25 cellular contexts compared by ENCODE assay signal in the genomic region with DNA sequence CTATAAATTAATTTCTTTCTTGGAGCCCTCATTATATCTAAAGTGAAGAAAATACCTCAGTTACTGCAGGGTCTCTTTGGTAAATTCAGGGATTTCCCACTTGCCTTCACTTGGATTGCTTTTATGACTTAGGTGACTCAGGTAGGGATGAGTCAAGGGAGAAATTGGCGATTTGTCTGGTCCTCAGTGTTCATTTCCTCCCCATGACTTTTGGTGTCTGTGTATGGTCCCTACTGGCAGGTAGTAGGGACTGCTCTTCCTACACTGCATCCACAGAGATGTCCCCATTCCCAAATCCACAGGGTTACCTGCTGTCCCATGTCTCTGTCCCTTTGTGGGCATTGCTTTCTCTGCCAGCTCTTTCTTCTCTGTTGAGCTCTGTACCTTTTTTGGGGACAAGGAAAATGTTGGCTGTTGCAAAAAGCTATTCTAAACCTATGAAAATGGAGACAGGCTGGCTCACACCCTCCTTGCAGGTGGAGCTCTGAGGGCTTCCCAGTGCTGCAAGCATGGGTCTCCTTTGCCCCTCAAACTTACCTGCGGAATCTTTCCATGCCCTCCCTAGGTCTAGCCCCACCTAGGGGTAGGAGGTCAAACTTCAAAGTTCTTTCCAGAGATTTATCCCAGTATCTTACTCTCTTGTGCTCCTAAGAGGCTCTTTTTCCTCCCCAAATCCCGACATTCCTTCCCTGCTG.
DNase-seq lines count a peak whose midpoint lies in the region; ATAC-seq and TF ChIP-seq lines count a peak whose summit lies in the region.
"Had no signal": no experiment of that assay in that cellular context is flagged by ENCODE, and none has a peak within 500 bp of the region (broad histone marks: within the 10 kb centered on the region; RNA-seq: fewer than 3 reads in every experiment).

No MANE protein-coding gene starts in this region.

- H3K36me3 Mint-ChIP-seq in activated T-helper 17 cell treated with anti-CD3 and anti-CD28 coated beads, Interleukin-2, amount 50 U/mL, for 72 hours (ENCODE audit: low read depth), result no peaks in the 10 kb centered on the region
- no peaks in the 10 kb centered on the region for H3K36me3 Mint-ChIP-seq in mesothelial cell of epicardium
- H3K36me3 Mint-ChIP-seq: activated naive CD8-positive, alpha-beta T cell; WTC11 had no signal

- TF ChIP-seq EP300 in SK-N-SH (IDR thresholded peaks at IDR 0.05; ENCODE audit: borderline replicate concordance in 1 of 2, low read depth in 1 of 2, low read length in 1 of 2), result no peak

- H3K27me3 ChIP-seq in SK-N-SH (ENCODE audit: insufficient read depth), result no peaks in the 10 kb centered on the region
- H3K27me3 ChIP-seq: BLaER1 had no signal

- POLR2A ChIA-PET in SK-N-SH (lab: Yijun Ruan, JAX), result no interaction called here

- ATAC-seq in SK-N-SH treated with all-trans-retinoic acid at 6 μM for 48 hours, result no peak
- peak; percentile 70 for ATAC-seq in activated T-helper 17 cell treated with anti-CD3 and anti-CD28 coated beads, Interleukin-2, amount 50 U/mL, for 72 hours (replicated peaks)
- ATAC-seq in GM21390 (IDR thresholded peaks at IDR 0.05; ENCODE audit: unreplicated experiment), result no peak
- ATAC-seq: effector memory CD8-positive, alpha-beta T cell; T-helper 17 cell; WTC11 had no signal

- peaks cover 0 to 12% of the 10 kb centered on the region in 2 experiments; a peak in 1 of 4 replicates for H3K4me1 ChIP-seq in SK-N-SH (ENCODE audit: control insufficient read depth in 1 of 2, insufficient read depth in 2 of 2, low read depth in 1 of 2, low read length in 1 of 2)
- H3K4me1 ChIP-seq: BLaER1 had no signal

- 32% methylated on average over 3 of the region's 3 CpGs for WGBS in SK-N-SH (ENCODE audit: low lambda C conversion rate)

- H3K36me3 ChIP-seq in SK-N-SH (replicated peaks in 1 of 2; ENCODE audit: control insufficient read depth in 1 of 2, insufficient read depth in 2 of 2, low read length in 1 of 2), result no peaks in the 10 kb centered on the region
- H3K36me3 ChIP-seq: BLaER1 had no signal

- H3K9me3 ChIP-seq in SK-N-SH, result no peaks in the 10 kb centered on the region
- H3K9me3 ChIP-seq: BLaER1 had no signal

- H3K4me3 ChIP-seq in SK-N-SH (ENCODE audit: low read depth in 2 of 2, low read length in 1 of 2), result no peak overlapping the region
- H3K4me3 ChIP-seq in HFF-Myc (replicated peaks; ENCODE audit: low read depth, low read length), result no peak overlapping the region
- H3K4me3 ChIP-seq: BLaER1, lung, skin epidermis had no signal

- no peak overlapping the region for H3K4me3 Mint-ChIP-seq in activated T-helper 17 cell treated with anti-CD3 and anti-CD28 coated beads, Interleukin-2, amount 50 U/mL, for 72 hours
- H3K4me3 Mint-ChIP-seq in mesothelial cell of epicardium, result no peak overlapping the region
- H3K4me3 Mint-ChIP-seq: activated CD4-positive, alpha-beta memory T cell treated with anti-CD3 and anti-CD28 coated beads, Interleukin-2, amount 10 ng/mL, durations not matched to agents 7 days and 5 days; activated naive CD8-positive, alpha-beta T cell; effector memory CD8-positive, alpha-beta T cell; naive B cell; stimulated activated naive CD8-positive, alpha-beta T cell treated with anti-CD3 and anti-CD28 coated beads, Interleukin-15, Interleukin-2, amounts not matched to agents 100 ng/mL and 50 ng/mL, for 24 hours; T-helper 17 cell; WTC11 had no signal

- TF ChIP-seq RAD21 in SK-N-SH (IDR thresholded peaks at IDR 0.05; ENCODE audit: low read length), result no peak

- DNase-seq in SK-N-SH (no peak), HFF-Myc (ENCODE audit: extremely low read depth, low read depth) (no peak), mesothelial cell of epicardium (ENCODE audit: low spot score in 2 of 2, unreplicated experiment in 2 of 2) (no peak), caudate nucleus (lab: John Stamatoyannopoulos, UW) (no peak), MV-4-11 (lab: John Stamatoyannopoulos, UW) (no peak)
- DNase-seq: activated CD4-positive, alpha-beta memory T cell treated with anti-CD3 and anti-CD28 coated beads, Interleukin-2, amount 10 ng/mL, durations not matched to agents 7 days and 5 days; activated T-cell treated with anti-CD3 and anti-CD28 coated beads, Interleukin-2, amount 50 U/mL, for 1 hour; effector memory CD8-positive, alpha-beta T cell; GF-D8; KBM-7; naive B cell; NCI-H1092; NCI-H2081; NCI-H524; SIG-M5; T-helper 17 cell had no signal

- H3K9me2 ChIP-seq in SK-N-SH, result no peaks in the 10 kb centered on the region

- peak overlapping the region in 1 of 2 experiments; percentile 55; a peak in 1 of 4 replicates for H3K27ac ChIP-seq in SK-N-SH (ENCODE audit: low read depth in 2 of 2, low read length in 1 of 2)
- H3K27ac ChIP-seq in caudate nucleus (ENCODE audit: low read depth, low read length), result no peak overlapping the region
- H3K27ac ChIP-seq: BLaER1, skin epidermis had no signal

- CTCF ChIA-PET in SK-N-SH (lab: Yijun Ruan, JAX), result interaction anchor here (0.6 to 1.3 kb wide), 4 partner anchors 10 to 113 kb away, joined by 3 to 6 read pairs (median 3); no protein-coding TSS in a partner anchor

- no peaks in the 10 kb centered on the region for H4K20me1 ChIP-seq in SK-N-SH (ENCODE audit: insufficient read depth)
- H4K20me1 ChIP-seq: BLaER1 had no signal

- H3K9ac ChIP-seq in SK-N-SH, result no peak overlapping the region
- H3K9ac ChIP-seq: BLaER1 had no signal

- no peaks in the 10 kb centered on the region for H3K79me2 ChIP-seq in SK-N-SH (ENCODE audit: insufficient read depth)

- H3K4me1 Mint-ChIP-seq in activated T-helper 17 cell treated with anti-CD3 and anti-CD28 coated beads, Interleukin-2, amount 50 U/mL, for 72 hours, result no peaks in the 10 kb centered on the region
- H3K4me1 Mint-ChIP-seq in mesothelial cell of epicardium, result peaks cover 26% of the 10 kb centered on the region
- H3K4me1 Mint-ChIP-seq: activated CD4-positive, alpha-beta memory T cell treated with anti-CD3 and anti-CD28 coated beads, Interleukin-2, amount 10 ng/mL, durations not matched to agents 7 days and 5 days; naive B cell had no signal

- no peak overlapping the region for H3K27ac Mint-ChIP-seq in activated T-helper 17 cell treated with anti-CD3 and anti-CD28 coated beads, Interleukin-2, amount 50 U/mL, for 72 hours
- no peak overlapping the region for H3K27ac Mint-ChIP-seq in mesothelial cell of epicardium
- H3K27ac Mint-ChIP-seq: activated CD4-positive, alpha-beta memory T cell treated with anti-CD3 and anti-CD28 coated beads, Interleukin-2, amount 10 ng/mL, durations not matched to agents 7 days and 5 days; activated naive CD8-positive, alpha-beta T cell; naive B cell; stimulated activated naive CD8-positive, alpha-beta T cell treated with anti-CD3 and anti-CD28 coated beads, Interleukin-15, Interleukin-2, amounts not matched to agents 100 ng/mL and 50 ng/mL, for 24 hours; T-helper 17 cell; WTC11 had no signal

- TF ChIP-seq CTCF in SK-N-SH (IDR thresholded peaks at IDR 0.05) (peak; percentile 11; the same call in 1 of the 2 replicates), HFF-Myc (IDR thresholded peaks at IDR 0.05; ENCODE audit: low read depth, low read length, missing control alignments) (peak; percentile 24), mesothelial cell of epicardium (IDR thresholded peaks at IDR 0.05; ENCODE audit: unreplicated experiment) (peak; percentile 51)

- no peaks in the 10 kb centered on the region for H3K27me3 Mint-ChIP-seq in activated T-helper 17 cell treated with anti-CD3 and anti-CD28 coated beads, Interleukin-2, amount 50 U/mL, for 72 hours
- no peaks in the 10 kb centered on the region for H3K27me3 Mint-ChIP-seq in mesothelial cell of epicardium (ENCODE audit: low read depth)
- H3K27me3 Mint-ChIP-seq: activated CD4-positive, alpha-beta memory T cell treated with anti-CD3 and anti-CD28 coated beads, Interleukin-2, amount 10 ng/mL, durations not matched to agents 7 days and 5 days; activated naive CD8-positive, alpha-beta T cell; stimulated activated naive CD8-positive, alpha-beta T cell treated with anti-CD3 and anti-CD28 coated beads, Interleukin-15, Interleukin-2, amounts not matched to agents 100 ng/mL and 50 ng/mL, for 24 hours; T-helper 17 cell had no signal

- H3K9me3 Mint-ChIP-seq in activated T-helper 17 cell treated with anti-CD3 and anti-CD28 coated beads, Interleukin-2, amount 50 U/mL, for 72 hours, result no peaks in the 10 kb centered on the region
- H3K9me3 Mint-ChIP-seq in mesothelial cell of epicardium, result peaks cover 2% of the 10 kb centered on the region
- H3K9me3 Mint-ChIP-seq: activated CD4-positive, alpha-beta memory T cell treated with anti-CD3 and anti-CD28 coated beads, Interleukin-2, amount 10 ng/mL, durations not matched to agents 7 days and 5 days; effector memory CD8-positive, alpha-beta T cell; naive B cell; stimulated activated naive CD8-positive, alpha-beta T cell treated with anti-CD3 and anti-CD28 coated beads, Interleukin-15, Interleukin-2, amounts not matched to agents 100 ng/mL and 50 ng/mL, for 24 hours had no signal

- H3K4me2 ChIP-seq in SK-N-SH, result no peak overlapping the region
- H3K4me2 ChIP-seq: BLaER1 had no signal

- no peaks in the 10 kb centered on the region for H3F3A ChIP-seq in SK-N-SH (replicated peaks; ENCODE audit: insufficient read depth)

- H2AFZ ChIP-seq in SK-N-SH (ENCODE audit: low read depth), result no peak overlapping the region

TF ChIP-seq in SK-N-SH, 30 proteins besides CTCF, POLR2A, EP300 and RAD21 (continues in another document):
- TF ChIP-seq, protein P1, sequence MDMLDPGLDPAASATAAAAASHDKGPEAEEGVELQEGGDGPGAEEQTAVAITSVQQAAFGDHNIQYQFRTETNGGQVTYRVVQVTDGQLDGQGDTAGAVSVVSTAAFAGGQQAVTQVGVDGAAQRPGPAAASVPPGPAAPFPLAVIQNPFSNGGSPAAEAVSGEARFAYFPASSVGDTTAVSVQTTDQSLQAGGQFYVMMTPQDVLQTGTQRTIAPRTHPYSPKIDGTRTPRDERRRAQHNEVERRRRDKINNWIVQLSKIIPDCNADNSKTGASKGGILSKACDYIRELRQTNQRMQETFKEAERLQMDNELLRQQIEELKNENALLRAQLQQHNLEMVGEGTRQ (IDR thresholded peaks at IDR 0.05; ENCODE audit: borderline replicate concordance, low read depth, low read length), result no peak
- no peak for TF ChIP-seq RXRA (IDR thresholded peaks at IDR 0.05; ENCODE audit: borderline replicate concordance, low read depth)
- TF ChIP-seq TCF12 (IDR thresholded peaks at IDR 0.05), result no peak

TF ChIP-seq in SK-N-SH treated with all-trans-retinoic acid at 6 μM for 48 hours, 23 proteins besides CTCF, POLR2A, EP300 and RAD21 (continues in another document):
- TF ChIP-seq, protein P2, sequence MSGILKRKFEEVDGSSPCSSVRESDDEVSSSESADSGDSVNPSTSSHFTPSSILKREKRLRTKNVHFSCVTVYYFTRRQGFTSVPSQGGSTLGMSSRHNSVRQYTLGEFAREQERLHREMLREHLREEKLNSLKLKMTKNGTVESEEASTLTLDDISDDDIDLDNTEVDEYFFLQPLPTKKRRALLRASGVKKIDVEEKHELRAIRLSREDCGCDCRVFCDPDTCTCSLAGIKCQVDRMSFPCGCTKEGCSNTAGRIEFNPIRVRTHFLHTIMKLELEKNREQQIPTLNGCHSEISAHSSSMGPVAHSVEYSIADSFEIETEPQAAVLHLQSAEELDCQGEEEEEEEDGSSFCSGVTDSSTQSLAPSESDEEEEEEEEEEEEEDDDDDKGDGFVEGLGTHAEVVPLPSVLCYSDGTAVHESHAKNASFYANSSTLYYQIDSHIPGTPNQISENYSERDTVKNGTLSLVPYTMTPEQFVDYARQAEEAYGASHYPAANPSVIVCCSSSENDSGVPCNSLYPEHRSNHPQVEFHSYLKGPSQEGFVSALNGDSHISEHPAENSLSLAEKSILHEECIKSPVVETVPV (CRISPR knock-in tag; IDR thresholded peaks at IDR 0.05), result no peak
- TF ChIP-seq SNAI2 (CRISPR knock-in tag; IDR thresholded peaks at IDR 0.05), result no peak
